ENCODE assay signal across 22 cellular contexts in genomic region chr13:21071894-21072293, GRCh38. TPM values are rescaled to one million over a fixed set of nuclear protein-coding genes. Genes with fewer than 3 reads are reported as not detected.
A peak's percentile ranks its signal among the peaks of the same experiment; 100 is the strongest.
DNase-seq lines count a peak whose midpoint lies in the region; ATAC-seq and TF ChIP-seq lines count a peak whose summit lies in the region.
"Had no signal": no experiment of that assay in that cellular context is flagged by ENCODE, and none has a peak within 500 bp of the region (broad histone marks: within the 10 kb centered on the region; RNA-seq: fewer than 3 reads in every experiment).

No MANE protein-coding gene starts in this region.

- DNase-seq in GM23338 (ENCODE audit: low spot score) (no peak), PC-9 (no peak), fibroblast of lung (ENCODE audit: low read depth in 2 of 2) (peak; percentile 39 to 53), trophoblast cell (no peak), HT-29 (ENCODE audit: low spot score) (no peak), HCEC 1CT (no peak)
- no peak for DNase-seq in activated naive CD8-positive, alpha-beta T cell treated with anti-CD3 and anti-CD28 coated beads for 36 hours
- DNase-seq: activated CD4-positive, alpha-beta T cell treated with anti-CD3 and anti-CD28 coated beads, Interleukin-2, amount 10 ng/mL, durations not matched to agents 24 days and 14 days; activated naive CD4-positive, alpha-beta T cell; activated T-cell treated with anti-CD3 and anti-CD28 coated beads, Interleukin-2, amount 50 U/mL, for 48 hours; CD4-positive, alpha-beta T cell; NCI-H510A; stimulated activated CD4-positive, alpha-beta T cell treated with anti-CD3 and anti-CD28 coated beads, Interleukin-12 subunit alpha, Interleukin-12 subunit beta, amount 100 ng/mL, for 4 hours; stimulated activated CD4-positive, alpha-beta T cell treated with anti-CD3 and anti-CD28 coated beads, Interleukin-4, amount 100 ng/mL, for 24 hours; stimulated activated naive B cell treated with anti-CD40 and anti-IgM and Interleukin-4, amounts not matched to agents 10 μg/mL and 1 μg/mL and 100 μg/mL, for 72 hours; upper lobe of right lung had no signal

- no peak overlapping the region for H3K9ac ChIP-seq in fibroblast of lung (ENCODE audit: insufficient read depth, low read length)
- no peak overlapping the region for H3K9ac ChIP-seq in trophoblast cell (ENCODE audit: low read length)

- H3K14ac ChIP-seq in trophoblast cell (ENCODE audit: low read length), result no peak overlapping the region

- H3K36me3 Mint-ChIP-seq in GM23338 (ENCODE audit: low read depth), result no peaks in the 10 kb centered on the region
- H3K36me3 Mint-ChIP-seq in activated naive CD8-positive, alpha-beta T cell treated with anti-CD3 and anti-CD28 coated beads for 36 hours, result no peaks in the 10 kb centered on the region
- H3K36me3 Mint-ChIP-seq: stimulated activated naive B cell treated with anti-CD40 and anti-IgM and Interleukin-4, amounts not matched to agents 10 μg/mL and 1 μg/mL and 100 μg/mL, for 72 hours had no signal

- no peak overlapping the region for H3K4me3 ChIP-seq in GM23338
- no peak overlapping the region for H3K4me3 ChIP-seq in PC-9
- H3K4me3 ChIP-seq in fibroblast of lung (replicated peaks in 1 of 4; ENCODE audit: control extremely low read depth in 1 of 4, insufficient read depth in 1 of 4, low read depth in 3 of 4, low read length in 4 of 4), result no peak overlapping the region
- no peak overlapping the region for H3K4me3 ChIP-seq in trophoblast cell (ENCODE audit: low read depth, low read length)
- H3K4me3 ChIP-seq: lung, upper lobe of right lung had no signal

- no peak overlapping the region for H3K4me2 ChIP-seq in GM23338
- peak overlapping the region; percentile 5 for H3K4me2 ChIP-seq in PC-9
- H3K4me2 ChIP-seq in fibroblast of lung (ENCODE audit: extremely low read depth, insufficient read depth, low read length), result no peak overlapping the region
- peak overlapping the region; percentile 17 for H3K4me2 ChIP-seq in trophoblast cell (ENCODE audit: low read length)

- no peak overlapping the region for H3K27ac Mint-ChIP-seq in GM23338
- H3K27ac Mint-ChIP-seq in activated naive CD8-positive, alpha-beta T cell treated with anti-CD3 and anti-CD28 coated beads for 36 hours, result no peak overlapping the region
- H3K27ac Mint-ChIP-seq: activated CD4-positive, alpha-beta T cell treated with anti-CD3 and anti-CD28 coated beads, Interleukin-2, amount 10 ng/mL, durations not matched to agents 24 days and 14 days; CD4-positive, alpha-beta T cell; progenitor cell of endocrine pancreas; stimulated activated naive B cell treated with anti-CD40 and anti-IgM and Interleukin-4, amounts not matched to agents 10 μg/mL and 1 μg/mL and 100 μg/mL, for 72 hours; T-helper 2 cell treated with Interferon-gamma antibody and Interleukin-4, amounts not matched to agents 5 μg/mL and 100 μg/mL, for 36 hours had no signal

- TF ChIP-seq CTCF in GM23338 (conservative IDR thresholded peaks at IDR 0.05; ENCODE audit: low read depth in 2 of 2) (no peak), PC-9 (conservative IDR thresholded peaks at IDR 0.05) (no peak), fibroblast of lung (conservative IDR thresholded peaks at IDR 0.05 in 1 of 2, IDR thresholded peaks at IDR 0.05 in 1 of 2; ENCODE audit: low read depth in 1 of 2, low read length in 2 of 2) (no peak)

- peak overlapping the region; percentile 53 for H4K91ac ChIP-seq in trophoblast cell (ENCODE audit: low read depth, low read length)

- POLR2A ChIA-PET in PC-9 (lab: Charles Lee; ENCODE audit: unreplicated experiment), result no interaction called here

- H2BK5ac ChIP-seq in trophoblast cell (ENCODE audit: low read depth, low read length, poor library complexity), result peak overlapping the region; percentile 10

- ATAC-seq in GM23338, result no peak
- ATAC-seq: HCT116; sciatic nerve; stimulated activated naive B cell treated with anti-CD40 and anti-IgM and Interleukin-4, amounts not matched to agents 10 μg/mL and 1 μg/mL and 100 μg/mL, for 72 hours; upper lobe of right lung had no signal

- H3K4me1 Mint-ChIP-seq in GM23338, result peaks cover 16% of the 10 kb centered on the region
- peaks cover 19% of the 10 kb centered on the region for H3K4me1 Mint-ChIP-seq in activated naive CD8-positive, alpha-beta T cell treated with anti-CD3 and anti-CD28 coated beads for 36 hours

- H2BK12ac ChIP-seq in trophoblast cell (ENCODE audit: low read length), result peak overlapping the region; percentile 21

- H3K4me3 Mint-ChIP-seq in GM23338, result no peak overlapping the region
- no peak overlapping the region for H3K4me3 Mint-ChIP-seq in activated naive CD8-positive, alpha-beta T cell treated with anti-CD3 and anti-CD28 coated beads for 36 hours
- H3K4me3 Mint-ChIP-seq: activated CD4-positive, alpha-beta T cell treated with anti-CD3 and anti-CD28 coated beads, Interleukin-2, amount 10 ng/mL, durations not matched to agents 24 days and 14 days; CD4-positive, alpha-beta T cell; neural crest cell; stimulated activated naive B cell treated with anti-CD40 and anti-IgM and Interleukin-4, amounts not matched to agents 10 μg/mL and 1 μg/mL and 100 μg/mL, for 72 hours; T-helper 2 cell treated with Interferon-gamma antibody and Interleukin-4, amounts not matched to agents 5 μg/mL and 100 μg/mL, for 36 hours had no signal

- H3K18ac ChIP-seq in trophoblast cell (ENCODE audit: low read length), result peak overlapping the region; percentile 14

- no peaks in the 10 kb centered on the region for H3K9me3 Mint-ChIP-seq in GM23338
- no peaks in the 10 kb centered on the region for H3K9me3 Mint-ChIP-seq in activated naive CD8-positive, alpha-beta T cell treated with anti-CD3 and anti-CD28 coated beads for 36 hours
- H3K9me3 Mint-ChIP-seq: activated CD4-positive, alpha-beta T cell treated with anti-CD3 and anti-CD28 coated beads, Interleukin-2, amount 10 ng/mL, durations not matched to agents 24 days and 14 days; CD4-positive, alpha-beta T cell; neural crest cell; stimulated activated naive B cell treated with anti-CD40 and anti-IgM and Interleukin-4, amounts not matched to agents 10 μg/mL and 1 μg/mL and 100 μg/mL, for 72 hours; T-helper 2 cell treated with Interferon-gamma antibody and Interleukin-4, amounts not matched to agents 5 μg/mL and 100 μg/mL, for 36 hours had no signal

- H3K9me2 ChIP-seq in GM23338 (ENCODE audit: insufficient read depth) (no peaks in the 10 kb centered on the region), PC-9 (ENCODE audit: insufficient read depth) (no peaks in the 10 kb centered on the region)

- H4K12ac ChIP-seq in trophoblast cell (ENCODE audit: low read depth, low read length), result no peak overlapping the region

- peaks cover 4% of the 10 kb centered on the region; the same call in 1 of the 2 replicates for H3K27me3 ChIP-seq in GM23338 (ENCODE audit: insufficient read depth)
- no peaks in the 10 kb centered on the region for H3K27me3 ChIP-seq in PC-9 (ENCODE audit: insufficient read depth, low read depth)
- H3K27me3 ChIP-seq in fibroblast of lung (ENCODE audit: control insufficient read depth, insufficient read depth, low read length), result no peaks in the 10 kb centered on the region
- H3K27me3 ChIP-seq in trophoblast cell (ENCODE audit: insufficient read depth, low read length), result no peaks in the 10 kb centered on the region
- H3K27me3 ChIP-seq: upper lobe of right lung had no signal

- H3K36me3 ChIP-seq in GM23338 (ENCODE audit: insufficient read depth) (no peaks in the 10 kb centered on the region), PC-9 (ENCODE audit: low read depth) (no peaks in the 10 kb centered on the region), fibroblast of lung (ENCODE audit: control insufficient read depth, insufficient read depth, low read length) (no peaks in the 10 kb centered on the region), trophoblast cell (ENCODE audit: control insufficient read depth in 1 of 2, insufficient read depth in 2 of 2, low read length in 2 of 2) (no peaks in the 10 kb centered on the region)
- H3K36me3 ChIP-seq: upper lobe of right lung had no signal

- H2AFZ ChIP-seq in GM23338 (peak overlapping the region; percentile 43; the same call in 1 of the 2 replicates), PC-9 (no peak overlapping the region), fibroblast of lung (ENCODE audit: low read length) (no peak overlapping the region), trophoblast cell (ENCODE audit: insufficient read depth, low read length, poor library complexity) (no peak overlapping the region)

- peak overlapping the region; percentile 19 for H2BK120ac ChIP-seq in trophoblast cell (ENCODE audit: insufficient read depth, low read length, poor library complexity)

- intact Hi-C loops in PC-9 (cut with micrococcal nuclease; ENCODE audit: unreplicated experiment), result no loop called here

- H3K23ac ChIP-seq in trophoblast cell (ENCODE audit: low read length), result no peak overlapping the region

- CTCF ChIA-PET in PC-9 (lab: Charles Lee), result no interaction called here

- H2AK5ac ChIP-seq in trophoblast cell (ENCODE audit: low read length), result no peak overlapping the region

- H4K20me1 ChIP-seq in GM23338 (replicated peaks; ENCODE audit: insufficient read depth) (no peaks in the 10 kb centered on the region), PC-9 (ENCODE audit: insufficient read depth) (no peaks in the 10 kb centered on the region), fibroblast of lung (ENCODE audit: control insufficient read depth, extremely low read depth, insufficient read depth, low read length) (no peaks in the 10 kb centered on the region)

- no CpG with 5 or more reads among the region's 1 CpG for WGBS in trophoblast cell (ENCODE audit: extremely low coverage, insufficient coverage, insufficient read length)

- H3K4ac ChIP-seq in trophoblast cell (ENCODE audit: low read depth, low read length), result no peak overlapping the region

- H3K4me1 ChIP-seq in GM23338 (ENCODE audit: insufficient read depth) (no peaks in the 10 kb centered on the region; the same call in 1 of the 2 replicates), PC-9 (replicated peaks; ENCODE audit: insufficient read depth) (peaks cover 33% of the 10 kb centered on the region), fibroblast of lung (ENCODE audit: control insufficient read depth, extremely low read depth, insufficient read depth, low read length) (peaks cover 17% of the 10 kb centered on the region), trophoblast cell (ENCODE audit: control insufficient read depth in 1 of 2, insufficient read depth in 2 of 2, low read length in 2 of 2) (peaks cover 5 to 12% of the 10 kb centered on the region in 2 experiments)

- H3K79me1 ChIP-seq in trophoblast cell (ENCODE audit: low read length), result peaks cover 20% of the 10 kb centered on the region

- no TSS peak for BruUV-seq in PC-9 (replicated peaks; lab: Mats Ljungman, UMichigan)

- H3K27ac ChIP-seq in GM23338 (ENCODE audit: low read depth) (no peak overlapping the region), PC-9 (no peak overlapping the region), fibroblast of lung (ENCODE audit: insufficient read depth, low read length) (no peak overlapping the region), trophoblast cell (ENCODE audit: low read depth, low read length) (peak overlapping the region; percentile 59)
- H3K27ac ChIP-seq: upper lobe of right lung had no signal

- H3K79me2 ChIP-seq in GM23338 (replicated peaks; ENCODE audit: insufficient read depth) (no peaks in the 10 kb centered on the region), PC-9 (ENCODE audit: low read depth) (no peaks in the 10 kb centered on the region), fibroblast of lung (ENCODE audit: control insufficient read depth, insufficient read depth, low read length) (no peaks in the 10 kb centered on the region), trophoblast cell (ENCODE audit: control insufficient read depth, insufficient read depth, low read length, poor library complexity) (peaks cover 2% of the 10 kb centered on the region)

- H4K8ac ChIP-seq in trophoblast cell (ENCODE audit: low read depth, low read length), result no peak overlapping the region

- H3K27me3 Mint-ChIP-seq in GM23338 (ENCODE audit: insufficient read depth, low read depth, poor library complexity), result peaks cover 10% of the 10 kb centered on the region
- no peaks in the 10 kb centered on the region for H3K27me3 Mint-ChIP-seq in activated naive CD8-positive, alpha-beta T cell treated with anti-CD3 and anti-CD28 coated beads for 36 hours
- H3K27me3 Mint-ChIP-seq: activated CD4-positive, alpha-beta T cell treated with anti-CD3 and anti-CD28 coated beads, Interleukin-2, amount 10 ng/mL, durations not matched to agents 24 days and 14 days had no signal

- H3K9me3 ChIP-seq in PC-9 (ENCODE audit: insufficient read depth, low read depth) (no peaks in the 10 kb centered on the region; the same call in 1 of the 2 replicates), fibroblast of lung (ENCODE audit: control insufficient read depth, insufficient read depth, low read depth, low read length) (no peaks in the 10 kb centered on the region), trophoblast cell (ENCODE audit: insufficient read depth, low read depth, low read length) (peaks cover 1% of the 10 kb centered on the region)
- H3K9me3 ChIP-seq: upper lobe of right lung had no signal

- no peaks in the 10 kb centered on the region for H3F3A ChIP-seq in GM23338 (replicated peaks; ENCODE audit: low read depth)
- peaks cover 32% of the 10 kb centered on the region for H3F3A ChIP-seq in PC-9 (ENCODE audit: insufficient read depth, low read depth)

RNA-seq across cellular contexts. Expression of gene LATS2, which starts 10.5 kb away (rescaled TPM):
- 21.4 and 25.4 TPM in 2 replicates for total RNA-seq in GM23338 (2014; rRNA removed; shearing (Covaris generic))
- polyA plus RNA-seq in GM23338 (2016; fragmentation: Nextera tagmentation; extraction: Ambion mirVana), result 10.5 and 11.3 TPM in 2 replicates
- total RNA-seq in PC-9 (2021), result 12.3 and 15.2 TPM in 2 replicates
- 11.0 and 16.2 TPM in 2 replicates for total RNA-seq in fibroblast of lung
- polyA plus RNA-seq in fibroblast of lung, result 17.6 and 32.0 TPM in 2 replicates
- polyA plus RNA-seq in fibroblast of lung (2012), result 14.8 and 30.1 TPM in 2 replicates
- 22.5 and 36.8 TPM in 2 replicates for polyA minus RNA-seq in fibroblast of lung (ENCODE audit: low replicate concordance)
- polyA plus RNA-seq in trophoblast cell (2013), result 33.1 and 34.6 TPM in 2 replicates
- total RNA-seq in activated naive CD8-positive, alpha-beta T cell treated with anti-CD3 and anti-CD28 coated beads for 36 hours, result 1 to 10 TPM in 1 of 2 experiments, under 1 TPM in 1; 0.99 to 1.0 TPM
- 18.3 and 25.1 TPM in 2 replicates for total RNA-seq in HT-29 (2014; rRNA removed; shearing (Covaris generic))

Comparison
In these comparisons a context has a peak if more than half of its experiments do, and no peak if none do; other contexts are left out.
1. DNase-seq: peak in fibroblast of lung (2 of 2); none in GM23338 (single experiment), PC-9 (0 of 2), trophoblast cell (0 of 2), activated naive CD8-positive, alpha-beta T cell treated with anti-CD3 and anti-CD28 coated beads for 36 hours (single experiment), HT-29 (single experiment) and HCEC 1CT (single experiment).
2. H3K4me2 ChIP-seq: peak in PC-9 (single experiment) and trophoblast cell (single experiment); none in GM23338 (single experiment) and fibroblast of lung (single experiment).